Comparison of ENCODE assay signal across 34 cellular contexts in genomic region chr2:116269040-116269439, GRCh38.
"Had no signal": no experiment of that assay in that cellular context is flagged by ENCODE, and none has a peak within 500 bp of the region (broad histone marks: within the 10 kb centered on the region; RNA-seq: fewer than 3 reads in every experiment).

No MANE protein-coding gene starts in this region.

- H3K36me3 ChIP-seq: MG63 had no signal

- H3K4me3 ChIP-seq: MG63 had no signal

- H3K27me3 ChIP-seq: MG63 had no signal

- DNase-seq: Karpas-422, Kasumi-1, MG63, MM.1S, MV-4-11, NCI-H1048, NCI-H1092, NCI-H1092 treated with DMSO at 0.1 percent for 48 hours, NCI-H1105, NCI-H1105 treated with DMSO at 0.1 percent for 48 hours, NCI-H1417, NCI-H1417 treated with DMSO at 0.1 percent for 48 hours, NCI-H1436, NCI-H1436 treated with DMSO at 0.1 percent for 48 hours, NCI-H146, NCI-H1694, NCI-H1694 treated with DMSO at 0.1 percent for 48 hours, NCI-H187, NCI-H187 treated with DMSO at 0.1 percent for 48 hours, NCI-H1930, NCI-H2029, NCI-H2029 treated with DMSO at 0.1 percent for 48 hours, NCI-H2081, NCI-H2081 treated with DMSO at 0.1 percent for 48 hours, NCI-H2107, NCI-H2171, NCI-H2171 treated with DMSO at 0.1 percent for 48 hours, NCI-H2227 treated with DMSO at 0.1 percent for 48 hours, NCI-H226, NCI-H345, NCI-H446, NCI-H446 treated with DMSO at 0.1 percent for 48 hours, NCI-H510A, NCI-H510A treated with DMSO at 0.1 percent for 48 hours had no signal
